Comparison of ENCODE assay signal across 1 cellular context in genomic region chr10:103645141-103646054, GRCh38.
TF ChIP-seq lines count a peak whose summit lies in the region.

No MANE protein-coding gene starts in this region.

TF ChIP-seq in HepG2, 621 proteins besides CTCF, POLR2A, EP300 and RAD21 (continued from another document and continues in another):
- TF ChIP-seq AHDC1 (CRISPR knock-in tag; IDR thresholded peaks at IDR 0.05; ENCODE audit: borderline replicate concordance) = no peak
- TF ChIP-seq HDAC1 (CRISPR knock-in tag; IDR thresholded peaks at IDR 0.05) = peak; percentile 52; the same call in 1 of the 2 replicates
- peak; percentile 89 for TF ChIP-seq ZNF264 (CRISPR knock-in tag; IDR thresholded peaks at IDR 0.05)
- TF ChIP-seq SIX1 (CRISPR knock-in tag; IDR thresholded peaks at IDR 0.05; ENCODE audit: borderline replicate concordance) = peak; percentile 82; the same call in 1 of the 2 replicates
- TF ChIP-seq ARID4A (CRISPR knock-in tag; IDR thresholded peaks at IDR 0.05; ENCODE audit: borderline replicate concordance) = peak; percentile 48; the same call in 1 of the 2 replicates
- peak; percentile 21; the same call in 1 of the 2 replicates for TF ChIP-seq NRL (CRISPR knock-in tag; IDR thresholded peaks at IDR 0.05; ENCODE audit: borderline replicate concordance)
- TF ChIP-seq NR2C2 (CRISPR knock-in tag; IDR thresholded peaks at IDR 0.05; ENCODE audit: borderline replicate concordance) = no peak
- TF ChIP-seq NFKB2 (CRISPR knock-in tag; IDR thresholded peaks at IDR 0.05; ENCODE audit: borderline replicate concordance) = no peak
- TF ChIP-seq TBX2 (CRISPR knock-in tag; IDR thresholded peaks at IDR 0.05; ENCODE audit: borderline replicate concordance) = peak; percentile 90
- peak; percentile 66 for TF ChIP-seq SALL1 (CRISPR knock-in tag; IDR thresholded peaks at IDR 0.05)
- peak; percentile 12; the same call in 1 of the 2 replicates for TF ChIP-seq FOXA3 (CRISPR knock-in tag; IDR thresholded peaks at IDR 0.05)
- peak; percentile 90 for TF ChIP-seq PATZ1 (CRISPR knock-in tag; IDR thresholded peaks at IDR 0.05)
- 0 out of 2 replicates have a peak, but pooled peaks have one; percentile 39 for TF ChIP-seq HNRNPL (IDR thresholded peaks at IDR 0.05; ENCODE audit: low read depth, low read length)
- TF ChIP-seq SNAPC2 (CRISPR knock-in tag; IDR thresholded peaks at IDR 0.05) = no peak
- TF ChIP-seq FOXJ3 (CRISPR knock-in tag; IDR thresholded peaks at IDR 0.05; ENCODE audit: borderline replicate concordance) = 0 out of 2 replicates have a peak, but pooled peaks have one; percentile 27
- TF ChIP-seq ZNF746 (CRISPR knock-in tag; IDR thresholded peaks at IDR 0.05) = 0 out of 2 replicates have a peak, but pooled peaks have one; percentile 40
- peak; percentile 88; the same call in 1 of the 2 replicates for TF ChIP-seq PHF21A (CRISPR knock-in tag; IDR thresholded peaks at IDR 0.05)
- TF ChIP-seq PRDM10 (CRISPR knock-in tag; IDR thresholded peaks at IDR 0.05; ENCODE audit: low read depth) = peak; percentile 62; the same call in 1 of the 2 replicates
- TF ChIP-seq PPARG (CRISPR knock-in tag; conservative IDR thresholded peaks at IDR 0.05) = 0 out of 2 replicates have a peak, but pooled peaks have one; percentile 15
- peak; percentile 94 for TF ChIP-seq BCL6 (CRISPR knock-in tag; IDR thresholded peaks at IDR 0.05)
- TF ChIP-seq HNF1A (IDR thresholded peaks at IDR 0.05; ENCODE audit: low read depth) = no peak
- peak; percentile 39; the same call in 1 of the 2 replicates for TF ChIP-seq HNF1A (CRISPR knock-in tag; IDR thresholded peaks at IDR 0.05; ENCODE audit: borderline replicate concordance)
- peak; percentile 24; the same call in 1 of the 2 replicates for TF ChIP-seq TFAP4 (IDR thresholded peaks at IDR 0.05; ENCODE audit: borderline replicate concordance, low read depth)
